ENCODE assay signal across 28 cellular contexts in the genomic region with DNA sequence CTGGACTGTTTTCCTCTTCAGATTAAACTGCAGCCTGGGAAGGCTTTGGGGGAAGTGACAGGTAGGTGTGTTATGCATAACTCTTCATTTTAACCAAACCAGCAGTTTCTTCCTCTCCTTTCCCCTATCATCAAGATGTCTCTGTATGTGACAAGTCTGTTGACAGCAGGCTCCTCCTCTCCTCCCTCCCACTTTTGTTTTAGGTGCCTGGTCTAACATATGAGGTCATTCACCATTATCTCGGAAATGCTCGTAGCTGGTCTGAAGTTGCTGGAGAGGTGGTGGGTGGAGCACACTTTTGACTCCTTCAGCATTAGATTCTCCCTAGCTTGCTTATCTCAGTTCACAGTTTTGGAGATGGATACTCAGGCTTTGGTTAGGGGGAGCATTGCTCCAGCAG.
"Had no signal": no experiment of that assay in that cellular context is flagged by ENCODE, and none has a peak within 500 bp of the region (broad histone marks: within the 10 kb centered on the region; RNA-seq: fewer than 3 reads in every experiment).

No MANE protein-coding gene starts in this region.

- H3K4me1 ChIP-seq: left lung, lower lobe of right lung, neural progenitor cell, parathyroid adenoma, right atrium auricular region, right lobe of liver, transverse colon, upper lobe of right lung had no signal

- H3K79me2 ChIP-seq: parathyroid adenoma had no signal

- H3K9me3 Mint-ChIP-seq: mesothelial cell of epicardium, natural killer cell, nephron progenitor cell, neural progenitor cell had no signal

- H3K27me3 Mint-ChIP-seq: stimulated activated memory B cell treated with anti-CD40 and anti-IgM and Interleukin-4, amounts not matched to agents 10 μg/mL and 1 μg/mL and 100 μg/mL, for 72 hours; stimulated activated naive CD8-positive, alpha-beta T cell treated with anti-CD3 and anti-CD28 coated beads, Interleukin-15, amount 100 ng/mL, for 72 hours had no signal

- H3K4me1 Mint-ChIP-seq: mesothelial cell of epicardium; naive B cell; natural killer cell; nephron progenitor cell; neural progenitor cell; stimulated activated memory B cell treated with anti-CD40 and anti-IgM and Interleukin-4, amounts not matched to agents 10 μg/mL and 1 μg/mL and 100 μg/mL, for 72 hours; stimulated activated naive CD8-positive, alpha-beta T cell treated with anti-CD3 and anti-CD28 coated beads, Interleukin-15, amount 100 ng/mL, for 72 hours had no signal

- H3K4me2 ChIP-seq: neural progenitor cell, smooth muscle cell had no signal

- H3K9ac ChIP-seq: neural progenitor cell, parathyroid adenoma had no signal

- H2AFZ ChIP-seq: neural progenitor cell, parathyroid adenoma had no signal

- H3K9me3 ChIP-seq: left lung, lower lobe of right lung, neutrophil, right atrium auricular region, right lobe of liver, transverse colon, upper lobe of right lung had no signal

- H3K27ac ChIP-seq: left lung, lower lobe of right lung, neural progenitor cell, neutrophil, parathyroid adenoma, right atrium auricular region, right lobe of liver, transverse colon, upper lobe of right lung had no signal

- H3K36me3 Mint-ChIP-seq: mesothelial cell of epicardium; naive B cell; natural killer cell; neural progenitor cell; stimulated activated memory B cell treated with anti-CD40 and anti-IgM and Interleukin-4, amounts not matched to agents 10 μg/mL and 1 μg/mL and 100 μg/mL, for 72 hours had no signal

- H3K27me3 ChIP-seq: left lung, neural progenitor cell, neutrophil, right atrium auricular region, right lobe of liver, transverse colon, upper lobe of right lung had no signal

- DNase-seq: hippocampal formation; kidney; left colon; left lung; lower lobe of right lung; mammary epithelial cell; mesenchymal stem cell; naive B cell; natural killer cell; nephron progenitor cell; occipital lobe; right lobe of liver; stimulated activated CD4-positive, alpha-beta T cell treated with anti-CD3 and anti-CD28 coated beads, Interleukin-1b, Interleukin-23, amount 100 ng/mL, for 48 hours; stimulated activated CD4-positive, alpha-beta T cell treated with anti-CD3 and anti-CD28 coated beads, Interleukin-2, amount 100 ng/mL, for 48 hours; stimulated activated CD4-positive, alpha-beta T cell treated with anti-CD3 and anti-CD28 coated beads, Interleukin-4, amount 100 ng/mL, for 4 hours; stimulated activated CD8-positive, alpha-beta memory T cell treated with anti-CD3 and anti-CD28 coated beads, Interleukin-4, amount 100 ng/mL, for 48 hours; stimulated activated naive CD4-positive, alpha-beta T cell treated with Interleukin-2 at 50 U/mL for 16 hours; stimulated activated naive CD8-positive, alpha-beta T cell treated with anti-CD3 and anti-CD28 coated beads, Interleukin-15, amount 100 ng/mL, for 72 hours; substantia nigra; transverse colon; upper lobe of right lung had no signal

- H3K27ac Mint-ChIP-seq: mesothelial cell of epicardium; naive B cell; natural killer cell; nephron progenitor cell; neural progenitor cell; stimulated activated memory B cell treated with anti-CD40 and anti-IgM and Interleukin-4, amounts not matched to agents 10 μg/mL and 1 μg/mL and 100 μg/mL, for 72 hours; stimulated activated naive CD8-positive, alpha-beta T cell treated with anti-CD3 and anti-CD28 coated beads, Interleukin-15, amount 100 ng/mL, for 72 hours had no signal

- H3K36me3 ChIP-seq: left lung, lower lobe of right lung, neural progenitor cell, neutrophil, right atrium auricular region, right lobe of liver, transverse colon, upper lobe of right lung had no signal

- H3K4me3 ChIP-seq: left lung, lower lobe of right lung, neural progenitor cell, right atrium auricular region, right lobe of liver, smooth muscle cell, transverse colon, upper lobe of right lung had no signal

- H3K4me3 Mint-ChIP-seq: mesothelial cell of epicardium; naive B cell; natural killer cell; nephron progenitor cell; neural progenitor cell; stimulated activated memory B cell treated with anti-CD40 and anti-IgM and Interleukin-4, amounts not matched to agents 10 μg/mL and 1 μg/mL and 100 μg/mL, for 72 hours; stimulated activated naive CD8-positive, alpha-beta T cell treated with anti-CD3 and anti-CD28 coated beads, Interleukin-15, amount 100 ng/mL, for 72 hours had no signal
